11 cellular contexts compared by ENCODE assay signal in the genomic region with DNA sequence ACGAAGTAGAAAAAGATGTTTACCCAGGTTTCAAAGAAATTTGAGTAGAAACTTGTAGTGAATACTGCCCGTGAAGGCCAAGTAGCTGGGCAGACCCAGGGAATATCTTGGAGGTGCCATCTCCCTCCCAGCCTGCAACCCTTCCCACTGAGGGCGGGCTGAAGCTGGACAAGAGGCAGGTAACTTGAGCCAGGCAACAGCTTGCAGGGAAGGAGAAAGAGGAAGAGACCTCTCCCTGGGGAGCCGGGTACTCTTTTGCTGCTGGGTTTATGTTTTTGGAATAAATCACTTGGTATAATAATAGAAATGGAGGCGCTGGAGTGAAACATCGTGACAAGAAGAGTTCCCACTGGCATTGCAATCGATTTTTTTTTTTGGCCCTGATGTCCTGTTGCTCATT.
"Had no signal": no experiment of that assay in that cellular context is flagged by ENCODE, and none has a peak within 500 bp of the region (broad histone marks: within the 10 kb centered on the region; RNA-seq: fewer than 3 reads in every experiment).

No MANE protein-coding gene starts in this region.

- H3K4me1 ChIP-seq: transverse colon had no signal

- H3K9me3 ChIP-seq: transverse colon had no signal

- H3K27me3 ChIP-seq: transverse colon had no signal

- H3K4me3 ChIP-seq: dorsolateral prefrontal cortex, lung, skin epidermis, transverse colon had no signal

- DNase-seq: activated CD4-positive, alpha-beta memory T cell treated with anti-CD3 and anti-CD28 coated beads for 36 hours; activated gamma-delta T cell; activated T-cell treated with anti-CD3 and anti-CD28 coated beads, Interleukin-2, amount 50 U/mL, for 48 hours; aorta; dorsolateral prefrontal cortex; left cardiac atrium; naive B cell; T1000; transverse colon had no signal

- H3K27ac ChIP-seq: skin epidermis, transverse colon had no signal

- H3K36me3 ChIP-seq: transverse colon had no signal
